9 cellular contexts compared by ENCODE assay signal in the genomic region with DNA sequence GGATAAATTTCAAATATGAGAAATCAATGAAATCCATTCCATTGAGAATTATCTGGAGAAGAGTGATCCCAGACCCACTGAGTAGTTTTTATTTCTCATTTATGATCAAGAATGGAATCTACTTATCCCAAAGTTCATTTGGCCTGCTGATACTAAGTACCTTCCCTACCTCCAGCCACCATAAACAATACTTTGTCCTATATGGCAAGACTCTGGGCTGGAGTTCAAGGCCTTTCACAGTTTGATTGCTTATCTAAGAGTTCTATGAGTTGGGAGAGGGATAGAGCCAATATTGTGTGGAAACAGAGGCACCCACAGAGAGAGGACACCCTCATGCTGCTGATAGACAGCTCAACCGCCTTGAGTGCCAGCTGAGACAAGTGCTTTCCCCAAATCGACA. TPM values are rescaled to one million over a fixed set of nuclear protein-coding genes. Genes with fewer than 3 reads are reported as not detected.
"Had no signal": no experiment of that assay in that cellular context is flagged by ENCODE, and none has a peak within 500 bp of the region (broad histone marks: within the 10 kb centered on the region; RNA-seq: fewer than 3 reads in every experiment).

No MANE protein-coding gene starts in this region.

- FAIRE-seq: G401.6, GM12878, GM12891, GM12892, GM18507, GM19239 had no signal

- DNase-seq: GDM1, GF-D8 had no signal

- H3K4me3 ChIP-seq: GM12878 had no signal

- ATAC-seq: GM12878 had no signal

RNA-seq across cellular contexts. Expression of gene CD160, which starts 17.2 kb away (rescaled TPM):
- total RNA-seq: G401 had no signal
